ENCODE assay signal across 1 cellular context in the genomic region with DNA sequence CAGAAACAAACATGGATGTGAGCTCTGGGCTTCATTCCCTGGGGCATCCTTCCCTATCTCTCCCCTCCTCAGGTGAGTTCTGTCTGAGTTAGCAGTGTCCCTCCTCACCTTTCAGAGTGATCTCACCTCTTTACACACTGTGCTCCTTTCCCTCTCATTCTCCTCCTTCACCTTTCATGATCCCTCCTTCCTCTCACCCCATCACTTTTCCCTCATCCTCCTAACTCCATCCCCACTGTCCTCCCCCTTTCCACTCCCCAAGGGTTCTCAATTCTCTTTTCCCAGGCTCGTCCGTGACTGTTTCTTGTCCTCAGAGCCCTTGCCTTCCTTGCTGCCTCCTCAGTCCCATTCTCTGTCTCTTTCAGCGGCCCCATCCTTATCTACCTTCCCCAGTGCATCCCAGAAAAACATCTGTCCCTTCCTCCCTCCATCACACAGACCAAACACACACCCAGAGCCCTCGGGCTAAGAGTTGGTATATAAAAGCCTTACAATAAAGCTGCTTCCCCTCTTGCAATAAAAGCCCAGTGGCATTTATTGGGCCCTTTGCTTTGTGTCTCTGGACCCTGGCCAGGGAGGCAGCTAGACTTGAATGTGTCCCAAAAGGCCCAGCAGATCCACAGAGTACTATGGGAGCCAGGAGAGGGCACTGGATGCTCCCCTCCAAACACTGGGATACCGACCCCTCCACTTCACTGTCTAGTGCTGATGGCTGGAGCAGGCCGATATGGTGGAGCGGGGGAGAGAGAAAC.
TF ChIP-seq lines count a peak whose summit lies in the region.

No MANE protein-coding gene starts in this region.

TF ChIP-seq in H1, 55 proteins besides CTCF, POLR2A, EP300 and RAD21:
- no peak for TF ChIP-seq KDM4A (IDR thresholded peaks at IDR 0.05; ENCODE audit: low read depth, low read length, severe bottlenecking)
- no peak for TF ChIP-seq CEBPB (IDR thresholded peaks at IDR 0.05; ENCODE audit: low read depth, low read length)
- TF ChIP-seq FOSL1 (IDR thresholded peaks at IDR 0.05; ENCODE audit: insufficient read depth, low read depth, low read length) = no peak
- no peak for TF ChIP-seq ZNF274 (IDR thresholded peaks at IDR 0.05; ENCODE audit: borderline replicate concordance, extremely low read depth, low read length)
- no peak for TF ChIP-seq BRCA1 (IDR thresholded peaks at IDR 0.05; ENCODE audit: low read depth, low read length)
